In genomic region chr14:103239751-103240150, GRCh38 we compare ENCODE assay signal across 4 cellular contexts.
"Had no signal": no experiment of that assay in that cellular context is flagged by ENCODE, and none has a peak within 500 bp of the region (broad histone marks: within the 10 kb centered on the region; RNA-seq: fewer than 3 reads in every experiment).

No MANE protein-coding gene starts in this region.

- DNase-seq: H9, HCEC 1CT, IMR-90 had no signal

- ATAC-seq: GM23338 had no signal
